In genomic region chr10:73168486-73168844, GRCh38 we compare ENCODE assay signal across 9 cellular contexts. TPM values are rescaled to one million over a fixed set of nuclear protein-coding genes. Genes with fewer than 3 reads are reported as not detected.
DNase-seq lines count a peak whose midpoint lies in the region; ATAC-seq and TF ChIP-seq lines count a peak whose summit lies in the region.
"Had no signal": no experiment of that assay in that cellular context is flagged by ENCODE, and none has a peak within 500 bp of the region (broad histone marks: within the 10 kb centered on the region; RNA-seq: fewer than 3 reads in every experiment).

No MANE protein-coding gene starts in this region.

- peaks cover 53% of the 10 kb centered on the region for H3K79me2 ChIP-seq in PC-9 (ENCODE audit: low read depth)

- peak overlapping the region; percentile 84 for H2AFZ ChIP-seq in PC-9
- H2AFZ ChIP-seq in neuron (ENCODE audit: low read depth, low read length), result peak overlapping the region; percentile 45

- peaks cover 24% of the 10 kb centered on the region for H3K4me1 ChIP-seq in CD8-positive, alpha-beta T cell (ENCODE audit: insufficient read depth, low read length)
- H3K4me1 ChIP-seq in PC-9 (replicated peaks; ENCODE audit: insufficient read depth) (peaks cover 24% of the 10 kb centered on the region), neuron (ENCODE audit: insufficient read depth, low read length) (peaks cover 5% of the 10 kb centered on the region)

- H3K9me2 ChIP-seq in PC-9 (ENCODE audit: insufficient read depth), result no peaks in the 10 kb centered on the region

- peak overlapping the region; percentile 85 for H3K4me2 ChIP-seq in PC-9

- BruUV-seq in PC-9 (replicated peaks; lab: Mats Ljungman, UMichigan), result TSS peak; percentile 81

- H3K27ac ChIP-seq in CD8-positive, alpha-beta T cell (ENCODE audit: low read depth, low read length), result peak overlapping the region; percentile 93
- H3K27ac ChIP-seq in PC-9, result peak overlapping the region; percentile 85

- intact Hi-C loops in CD8-positive, alpha-beta T cell (cut with DNase I, micrococcal nuclease), result loop anchor here (1.0 to 10.0 kb wide), 11 partner anchors 9 to 816 kb away; partner anchors contain the start of genes DNAJC9 (in 2 of the 2), MCU (in 2 of the 2), NUDT13 (in 2 of the 2) and CFAP70 (in 1 of the 2)
- intact Hi-C loops in PC-9 (cut with micrococcal nuclease; ENCODE audit: unreplicated experiment), result loop anchor here (5.0 kb wide), 1 partner anchor 806 kb away; no protein-coding TSS in a partner anchor

- peak overlapping the region; percentile 100 for H3K4me3 Mint-ChIP-seq in CD8-positive, alpha-beta T cell

- POLR2A ChIA-PET in CD8-positive, alpha-beta T cell (lab: Charles Lee), result interaction anchor here (0.7 to 1.8 kb wide), 2 partner anchors 71 to 73 kb away, joined by 4 read pairs; partner anchors contain the start of gene P4HA1
- POLR2A ChIA-PET in PC-9 (lab: Charles Lee; ENCODE audit: unreplicated experiment), result interaction anchor here (0.6 to 0.8 kb wide), 9 partner anchors 14 to 1335 kb away, joined by 3 to 8 read pairs (median 4); partner anchors contain the start of gene AP3M1

- TF ChIP-seq CTCF in CD8-positive, alpha-beta T cell (IDR thresholded peaks at IDR 0.05), result no peak
- TF ChIP-seq CTCF in PC-9 (conservative IDR thresholded peaks at IDR 0.05) (no peak), epithelial cell of proximal tubule (conservative IDR thresholded peaks at IDR 0.05; ENCODE audit: low read depth, low read length) (no peak)

- H3K36me3 ChIP-seq in CD8-positive, alpha-beta T cell (ENCODE audit: insufficient read depth, low read length), result no peaks in the 10 kb centered on the region
- H3K36me3 ChIP-seq in PC-9 (ENCODE audit: low read depth) (0 out of 2 replicates have a peak, but pooled peaks cover 4% of the 10 kb centered on the region), neuron (ENCODE audit: insufficient read depth, low read length) (peaks cover 12% of the 10 kb centered on the region)

- H3K27ac Mint-ChIP-seq in CD8-positive, alpha-beta T cell, result peak overlapping the region; percentile 100

- CTCF ChIA-PET in CD8-positive, alpha-beta T cell (lab: Charles Lee), result interaction anchor here (1.0 to 2.5 kb wide), 3 partner anchors 9 to 72 kb away, joined by 3 to 9 read pairs (median 6); partner anchors contain the start of gene P4HA1
- CTCF ChIA-PET in PC-9 (lab: Charles Lee), result interaction anchor here (0.5 to 0.6 kb wide), 3 partner anchors 22 to 792 kb away, joined by 3 to 10 read pairs (median 3); no protein-coding TSS in a partner anchor

- no peaks in the 10 kb centered on the region for H3K9me3 ChIP-seq in CD8-positive, alpha-beta T cell (ENCODE audit: low read length)
- H3K9me3 ChIP-seq in PC-9 (ENCODE audit: insufficient read depth, low read depth) (no peaks in the 10 kb centered on the region), neuron (ENCODE audit: low read length) (no peaks in the 10 kb centered on the region)

- H3K27me3 ChIP-seq in CD8-positive, alpha-beta T cell (ENCODE audit: insufficient read depth, low read length), result no peaks in the 10 kb centered on the region
- no peaks in the 10 kb centered on the region for H3K27me3 ChIP-seq in PC-9 (ENCODE audit: insufficient read depth, low read depth)
- H3K27me3 ChIP-seq in neuron (ENCODE audit: insufficient read depth, low read length), result no peaks in the 10 kb centered on the region

- H3K4me1 Mint-ChIP-seq in CD8-positive, alpha-beta T cell (ENCODE audit: low read depth), result peaks cover 38% of the 10 kb centered on the region

- peaks cover 12% of the 10 kb centered on the region for H3F3A ChIP-seq in PC-9 (ENCODE audit: insufficient read depth, low read depth)

- no peaks in the 10 kb centered on the region for H4K20me1 ChIP-seq in PC-9 (ENCODE audit: insufficient read depth)

- peak overlapping the region; percentile 77 for H3K4me3 ChIP-seq in CD8-positive, alpha-beta T cell (ENCODE audit: low read depth, low read length)
- peak overlapping the region; percentile 83 for H3K4me3 ChIP-seq in PC-9
- peak overlapping the region; percentile 83 for H3K4me3 ChIP-seq in epithelial cell of proximal tubule (ENCODE audit: low read depth, low read length)
- peak overlapping the region; percentile 83 for H3K4me3 ChIP-seq in neuron (ENCODE audit: low read length)

- H3K27me3 Mint-ChIP-seq in CD8-positive, alpha-beta T cell (ENCODE audit: low read depth), result no peaks in the 10 kb centered on the region

- H3K9me3 Mint-ChIP-seq in CD8-positive, alpha-beta T cell, result no peaks in the 10 kb centered on the region

- H3K36me3 Mint-ChIP-seq in CD8-positive, alpha-beta T cell, result peaks cover 26% of the 10 kb centered on the region

- ATAC-seq in CD8-positive, alpha-beta T cell, result no peak
- ATAC-seq in GM21576 (IDR thresholded peaks at IDR 0.05; ENCODE audit: unreplicated experiment) (peak; percentile 20), HG02763 (IDR thresholded peaks at IDR 0.05; ENCODE audit: unreplicated experiment) (no peak), esophagus mucosa (no peak)

- DNase-seq in CD8-positive, alpha-beta T cell, result no peak
- DNase-seq in PC-9 (peak in 1 of 2 experiments; percentile 56), epithelial cell of proximal tubule (ENCODE audit: low read depth) (no peak), D341Med (ENCODE audit: low spot score) (no peak)

RNA-seq across cellular contexts. Expression of gene FAM149B1, which starts 0.5 kb away (rescaled TPM):
- 1 to 10 TPM; 5.9 to 6.3 TPM for total RNA-seq in CD8-positive, alpha-beta T cell
- total RNA-seq in PC-9 (2021) (22.9 and 24.4 TPM in 2 replicates), epithelial cell of proximal tubule (4.3 and 8.4 TPM in 2 replicates), esophagus mucosa (14.4 TPM)

RNA-seq across cellular contexts. Expression of gene ECD, which starts 0.7 kb away (rescaled TPM):
- 10 to 100 TPM; 56.5 to 59.1 TPM for total RNA-seq in CD8-positive, alpha-beta T cell
- total RNA-seq in PC-9 (2021) (29.3 and 33.2 TPM in 2 replicates), epithelial cell of proximal tubule (26.0 and 38.8 TPM in 2 replicates), esophagus mucosa (20.0 TPM)

RNA-seq across cellular contexts. Expression of gene NUDT13, which starts 58.2 kb away (rescaled TPM):
- under 1 TPM; 0.50 to 0.71 TPM for total RNA-seq in CD8-positive, alpha-beta T cell
- 5.2 TPM in 2 replicates for total RNA-seq in PC-9 (2021)
- total RNA-seq in epithelial cell of proximal tubule, result 2.9 and 3.6 TPM in 2 replicates
- total RNA-seq in esophagus mucosa, result 1.0 TPM
- total RNA-seq: M059J had no signal
